In genomic region chr1:2411801-2412394, GRCh38 we compare ENCODE assay signal across 8 cellular contexts. TPM values are rescaled to one million over a fixed set of nuclear protein-coding genes. Genes with fewer than 3 reads are reported as not detected.
DNase-seq lines count a peak whose midpoint lies in the region; ATAC-seq and TF ChIP-seq lines count a peak whose summit lies in the region.

No MANE protein-coding gene starts in this region.

- peak overlapping the region; percentile 87 for H3K4me3 Mint-ChIP-seq in activated naive CD8-positive, alpha-beta T cell treated with anti-CD3 and anti-CD28 coated beads, Interleukin-2, amount 50 U/mL, for 24 hours

- peak overlapping the region; percentile 89 for H3K27ac Mint-ChIP-seq in activated naive CD8-positive, alpha-beta T cell treated with anti-CD3 and anti-CD28 coated beads, Interleukin-2, amount 50 U/mL, for 24 hours

- no peaks in the 10 kb centered on the region for H3K9me3 ChIP-seq in subcutaneous abdominal adipose tissue (ENCODE audit: control insufficient read depth in 5 of 5, low read length in 5 of 5)

- no peaks in the 10 kb centered on the region for H3K27me3 Mint-ChIP-seq in activated naive CD8-positive, alpha-beta T cell treated with anti-CD3 and anti-CD28 coated beads, Interleukin-2, amount 50 U/mL, for 24 hours

- H3K9me3 Mint-ChIP-seq in activated naive CD8-positive, alpha-beta T cell treated with anti-CD3 and anti-CD28 coated beads, Interleukin-2, amount 50 U/mL, for 24 hours = no peaks in the 10 kb centered on the region

- H3K4me3 ChIP-seq in GM06990 (replicated peaks; ENCODE audit: low read depth, low read length) (peak overlapping the region; percentile 94), kidney epithelial cell (ENCODE audit: low read depth, low read length) (peak overlapping the region; percentile 77), subcutaneous abdominal adipose tissue (ENCODE audit: low read depth in 1 of 5, low read length in 5 of 5) (peak overlapping the region in 4 of 5 donors; percentile 74 to 95 (median 81))

- H3K36me3 ChIP-seq in GM06990 (ENCODE audit: control insufficient read depth, insufficient read depth, low read length) (peaks cover 10% of the 10 kb centered on the region), kidney epithelial cell (ENCODE audit: control insufficient read depth, insufficient read depth, low read length) (peaks cover 3% of the 10 kb centered on the region), subcutaneous abdominal adipose tissue (ENCODE audit: control insufficient read depth in 5 of 5, insufficient read depth in 5 of 5, low read length in 5 of 5) (peaks cover 0 to 32% (median 26%) of the 10 kb centered on the region in 5 donors)

- H3K27ac ChIP-seq in subcutaneous abdominal adipose tissue (ENCODE audit: low read depth, low read length) = peak overlapping the region; percentile 80

- ATAC-seq in GM21447 (IDR thresholded peaks at IDR 0.05; ENCODE audit: unreplicated experiment) = peak; percentile 6
- peak; percentile 39 for ATAC-seq in activated naive CD8-positive, alpha-beta T cell treated with anti-CD3 and anti-CD28 coated beads, Interleukin-2, amount 50 U/mL, for 24 hours

- H3K36me3 Mint-ChIP-seq in activated naive CD8-positive, alpha-beta T cell treated with anti-CD3 and anti-CD28 coated beads, Interleukin-2, amount 50 U/mL, for 24 hours (ENCODE audit: low read depth) = peaks cover 9% of the 10 kb centered on the region

- H3K27me3 ChIP-seq in GM06990 (replicated peaks; ENCODE audit: control insufficient read depth, insufficient read depth, low read length) = no peaks in the 10 kb centered on the region
- H3K27me3 ChIP-seq in kidney epithelial cell (ENCODE audit: control insufficient read depth, insufficient read depth, low read length) = peaks cover 3% of the 10 kb centered on the region
- H3K27me3 ChIP-seq in subcutaneous abdominal adipose tissue (ENCODE audit: control insufficient read depth in 5 of 5, insufficient read depth in 4 of 5, low read length in 5 of 5) = peaks cover 12 to 18% (median 16%) of the 10 kb centered on the region in 5 donors

- TF ChIP-seq CTCF in GM06990 (IDR thresholded peaks at IDR 0.05; ENCODE audit: insufficient read depth, low read length, poor library complexity, severe bottlenecking) = no peak
- no peak for TF ChIP-seq CTCF in kidney epithelial cell (IDR thresholded peaks at IDR 0.05; ENCODE audit: insufficient read depth, low read length, poor library complexity, severe bottlenecking)

- DNase-seq in GM06990 (ENCODE audit: extremely low read depth, insufficient read length) (no peak), HK-2 (ENCODE audit: unreplicated experiment) (peak; percentile 67), kidney epithelial cell (ENCODE audit: low read depth) (no peak), NCI-H82 treated with DMSO at 0.1 percent for 48 hours (lab: John Stamatoyannopoulos, UW; ENCODE audit: unreplicated experiment) (no peak)
- no peak for DNase-seq in activated naive CD8-positive, alpha-beta T cell treated with anti-CD3 and anti-CD28 coated beads, Interleukin-2, amount 50 U/mL, for 24 hours
- DNase-seq in activated CD8-positive, alpha-beta memory T cell treated with anti-CD3 and anti-CD28 coated beads, Interleukin-2, amount 50 U/mL, for 4 hours = no peak

- peaks cover 2 to 37% (median 28%) of the 10 kb centered on the region in 5 donors for H3K4me1 ChIP-seq in subcutaneous abdominal adipose tissue (ENCODE audit: control insufficient read depth in 5 of 5, insufficient read depth in 5 of 5, low read length in 5 of 5)

- H3K4me1 Mint-ChIP-seq in activated naive CD8-positive, alpha-beta T cell treated with anti-CD3 and anti-CD28 coated beads, Interleukin-2, amount 50 U/mL, for 24 hours = peaks cover 38% of the 10 kb centered on the region

- H3K9ac ChIP-seq in subcutaneous abdominal adipose tissue (ENCODE audit: low read length in 5 of 5) = peak overlapping the region in 4 of 5 donors; percentile 81 to 98 (median 90)

RNA-seq across cellular contexts. Expression of gene PEX10, which starts 0.5 kb away (rescaled TPM):
- 48.1 and 50.4 TPM in 2 replicates for total RNA-seq in kidney epithelial cell

RNA-seq across cellular contexts. Expression of gene RER1, which starts 20.3 kb away (rescaled TPM):
- 79.1 and 92.8 TPM in 2 replicates for total RNA-seq in kidney epithelial cell

RNA-seq across cellular contexts. Expression of gene MORN1, which starts 20.5 kb away (rescaled TPM):
- total RNA-seq in kidney epithelial cell = 7.7 and 8.4 TPM in 2 replicates
